ENCODE assay signal across 19 cellular contexts in genomic region chr2:203462308-203462707, GRCh38.
"Had no signal": no experiment of that assay in that cellular context is flagged by ENCODE, and none has a peak within 500 bp of the region (broad histone marks: within the 10 kb centered on the region; RNA-seq: fewer than 3 reads in every experiment).

No MANE protein-coding gene starts in this region.

- H3K9me3 ChIP-seq: psoas muscle, suprapubic skin, transverse colon, vagina had no signal

- FAIRE-seq: kidney had no signal

- DNase-seq: activated CD4-positive, alpha-beta T cell treated with anti-CD3 and anti-CD28 coated beads for 1 hour; amniotic stem cell; dermis blood vessel endothelial cell; effector memory CD4-positive, alpha-beta T cell; foreskin melanocyte; hypothalamus; kidney; psoas muscle; right cardiac atrium; stimulated activated CD4-positive, alpha-beta T cell treated with anti-CD3 and anti-CD28 coated beads, Interleukin-15, amount 100 ng/mL, for 24 hours; stimulated activated CD4-positive, alpha-beta T cell treated with anti-CD3 and anti-CD28 coated beads, Interleukin-2, amount 100 ng/mL, for 48 hours; stimulated activated naive CD8-positive, alpha-beta T cell treated with anti-CD3 and anti-CD28 coated beads, Interleukin-15, amount 100 ng/mL, for 72 hours; transverse colon; WERI-Rb-1 had no signal

- ATAC-seq: left lobe of liver; psoas muscle; right cardiac atrium; stimulated activated naive CD8-positive, alpha-beta T cell treated with anti-CD3 and anti-CD28 coated beads, Interleukin-15, amount 100 ng/mL, for 72 hours had no signal

- H3K27me3 ChIP-seq: cardiac muscle cell, suprapubic skin, transverse colon, vagina had no signal

- H3K4me1 ChIP-seq: psoas muscle, suprapubic skin, transverse colon, vagina had no signal

- H3K27ac ChIP-seq: cardiac muscle cell, psoas muscle, skin epidermis, suprapubic skin, transverse colon, vagina, WERI-Rb-1 had no signal

- H3K4me3 ChIP-seq: cardiac muscle cell, psoas muscle, skin epidermis, suprapubic skin, transverse colon, vagina had no signal
